Comparison of ENCODE assay signal across 8 cellular contexts in genomic region chr2:144659731-144660275, GRCh38.
DNase-seq lines count a peak whose midpoint lies in the region; ATAC-seq and TF ChIP-seq lines count a peak whose summit lies in the region.

No MANE protein-coding gene starts in this region.

- no peak for TF ChIP-seq CTCF in fibroblast of pulmonary artery (IDR thresholded peaks at IDR 0.05; ENCODE audit: low read length, missing control alignments)

- DNase-seq in activated CD4-positive, alpha-beta T cell treated with anti-CD3 and anti-CD28 coated beads for 4 hours = peak; percentile 8 to 26
- peak; percentile 61 for DNase-seq in fibroblast of pulmonary artery (ENCODE audit: low read depth)
- DNase-seq in stimulated activated CD8-positive, alpha-beta memory T cell treated with anti-CD3 and anti-CD28 coated beads, Interleukin-2, amount 100 ng/mL, for 48 hours (ENCODE audit: low read depth in 2 of 2) = peak; percentile 18 to 20
- DNase-seq in NCI-H146 treated with DMSO at 0.1 percent for 48 hours (lab: John Stamatoyannopoulos, UW; ENCODE audit: unreplicated experiment) = no peak
- DNase-seq in KG1 (lab: John Stamatoyannopoulos, UW) = no peak
- DNase-seq in NCI-H82 (lab: John Stamatoyannopoulos, UW) = no peak
- DNase-seq in G401 (ENCODE audit: low spot score) = no peak

- peak; percentile 62 for ATAC-seq in HG02852 (IDR thresholded peaks at IDR 0.05; ENCODE audit: unreplicated experiment)

- in situ Hi-C loops in G401 (cut with HindIII; ENCODE audit: low sequenced_read_pairs) = no loop called here

- no peak overlapping the region for H3K4me3 ChIP-seq in fibroblast of pulmonary artery (replicated peaks; ENCODE audit: low read depth, low read length)

Comparison
In these comparisons a context has a peak if more than half of its experiments do, and no peak if none do; other contexts are left out.
1. DNase-seq: peak in activated CD4-positive, alpha-beta T cell treated with anti-CD3 and anti-CD28 coated beads for 4 hours (2 of 2), fibroblast of pulmonary artery (single experiment) and stimulated activated CD8-positive, alpha-beta memory T cell treated with anti-CD3 and anti-CD28 coated beads, Interleukin-2, amount 100 ng/mL, for 48 hours (2 of 2); none in NCI-H146 treated with DMSO at 0.1 percent for 48 hours (single experiment), KG1 (single experiment), NCI-H82 (single experiment) and G401 (single experiment).